17 cellular contexts compared by ENCODE assay signal in the genomic region with DNA sequence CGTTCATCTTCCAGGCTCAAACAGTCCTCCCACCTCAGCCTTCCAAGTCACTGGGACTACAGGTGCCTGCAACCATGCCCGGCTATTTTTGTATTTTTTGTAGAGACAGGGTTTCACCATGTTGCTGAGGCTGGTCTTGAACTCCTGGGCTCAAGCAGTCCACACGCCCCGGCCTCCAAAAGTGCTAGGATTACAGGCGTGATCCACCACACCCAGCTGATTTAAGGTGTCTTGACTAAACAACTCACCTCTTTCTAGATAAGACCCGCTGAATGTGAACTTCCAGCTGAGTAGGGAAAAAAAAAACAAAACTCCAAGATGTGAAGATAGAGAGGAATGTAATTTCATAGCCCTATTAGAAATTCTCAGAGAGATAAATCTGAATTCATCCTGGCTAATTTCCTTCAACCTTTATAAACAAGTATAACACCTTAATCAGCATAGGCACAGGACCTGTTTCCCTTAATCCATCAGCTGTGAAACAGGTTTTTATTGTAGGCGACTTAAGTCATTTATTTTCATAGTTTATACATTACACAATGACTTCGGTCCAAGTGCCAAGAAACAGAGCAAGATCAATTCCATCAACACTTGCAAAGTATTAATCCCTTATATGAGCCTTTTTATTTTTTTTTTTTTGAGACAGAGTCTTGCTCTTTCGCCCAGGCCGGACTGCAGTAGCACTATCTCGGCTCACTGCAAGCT. TPM values are rescaled to one million over a fixed set of nuclear protein-coding genes. Genes with fewer than 3 reads are reported as not detected.
DNase-seq lines count a peak whose midpoint lies in the region; ATAC-seq and TF ChIP-seq lines count a peak whose summit lies in the region.
"Had no signal": no experiment of that assay in that cellular context is flagged by ENCODE, and none has a peak within 500 bp of the region (broad histone marks: within the 10 kb centered on the region; RNA-seq: fewer than 3 reads in every experiment).

No MANE protein-coding gene starts in this region.

- no peak for ATAC-seq in GM23338
- ATAC-seq: HepG2 had no signal

- H3K27me3 ChIP-seq in GM23338 (ENCODE audit: insufficient read depth) (no peaks in the 10 kb centered on the region), suprapubic skin (no peaks in the 10 kb centered on the region)
- H3K27me3 ChIP-seq: BE2C, Peyer's patch had no signal

- no peak for TF ChIP-seq POLR2A in suprapubic skin (IDR thresholded peaks at IDR 0.05)

- H3K4me3 Mint-ChIP-seq in GM23338 (no peak overlapping the region), endothelial cell (ENCODE audit: unreplicated experiment) (no peak overlapping the region), mesothelial cell of epicardium (no peak overlapping the region)
- H3K4me3 Mint-ChIP-seq: H9 had no signal

- no peaks in the 10 kb centered on the region for H3K9me3 ChIP-seq in suprapubic skin
- H3K9me3 ChIP-seq: BE2C, Peyer's patch had no signal

- no peak for TF ChIP-seq EP300 in suprapubic skin (IDR thresholded peaks at IDR 0.05)

- H4K20me1 ChIP-seq in GM23338 (replicated peaks; ENCODE audit: insufficient read depth), result no peaks in the 10 kb centered on the region

- no peak overlapping the region for H2AFZ ChIP-seq in GM23338

- no peaks in the 10 kb centered on the region for H3F3A ChIP-seq in GM23338 (replicated peaks; ENCODE audit: low read depth)

- no peak for TF ChIP-seq CTCF in GM23338 (conservative IDR thresholded peaks at IDR 0.05; ENCODE audit: low read depth in 2 of 2)
- TF ChIP-seq CTCF in endothelial cell (IDR thresholded peaks at IDR 0.05; ENCODE audit: unreplicated experiment), result no peak
- TF ChIP-seq CTCF in mesothelial cell of epicardium (IDR thresholded peaks at IDR 0.05; ENCODE audit: unreplicated experiment), result no peak
- TF ChIP-seq CTCF in suprapubic skin (IDR thresholded peaks at IDR 0.05), result no peak

- DNase-seq in GM23338 (ENCODE audit: low spot score) (no peak), endothelial cell (ENCODE audit: low spot score) (no peak), mesothelial cell of epicardium (ENCODE audit: low spot score in 2 of 2, unreplicated experiment in 2 of 2) (no peak), suprapubic skin (ENCODE audit: low spot score in 2 of 2) (no peak), NCI-H82 (lab: John Stamatoyannopoulos, UW) (no peak), KG1 (lab: John Stamatoyannopoulos, UW) (no peak)
- DNase-seq in stimulated activated CD8-positive, alpha-beta memory T cell treated with anti-CD3 and anti-CD28 coated beads, Interleukin-4, amount 100 ng/mL, for 48 hours, result no peak
- DNase-seq: BE2C, DMS153, EL, H9, NCI-H1105 treated with DMSO at 0.1 percent for 48 hours, NCI-H1930, NCI-H2171, Peyer's patch, Right ventricle myocardium superior had no signal

- H3K4me1 ChIP-seq in GM23338 (ENCODE audit: insufficient read depth) (no peaks in the 10 kb centered on the region), suprapubic skin (peaks cover 15% of the 10 kb centered on the region)
- H3K4me1 ChIP-seq: BE2C, Peyer's patch had no signal

- H3K4me1 Mint-ChIP-seq in GM23338 (peaks cover 3% of the 10 kb centered on the region; the same call in 2 of the 3 replicates), endothelial cell (ENCODE audit: unreplicated experiment) (peaks cover 18% of the 10 kb centered on the region), mesothelial cell of epicardium (peaks cover 8% of the 10 kb centered on the region)

- no peaks in the 10 kb centered on the region for H3K36me3 ChIP-seq in GM23338 (ENCODE audit: insufficient read depth)
- no peaks in the 10 kb centered on the region for H3K36me3 ChIP-seq in suprapubic skin
- H3K36me3 ChIP-seq: BE2C, Peyer's patch had no signal

- 0 out of 2 replicates have a peak overlapping the region, but pooled peaks have one; percentile 19 for H3K27ac ChIP-seq in GM23338 (ENCODE audit: low read depth)
- peak overlapping the region; percentile 28 for H3K27ac ChIP-seq in suprapubic skin
- H3K27ac ChIP-seq: Peyer's patch had no signal

- 47% methylated on average over 11 of the region's 11 CpGs for WGBS in suprapubic skin

- no peaks in the 10 kb centered on the region for H3K79me2 ChIP-seq in GM23338 (replicated peaks; ENCODE audit: insufficient read depth)

- H3K9me3 Mint-ChIP-seq in GM23338 (no peaks in the 10 kb centered on the region), endothelial cell (ENCODE audit: unreplicated experiment) (no peaks in the 10 kb centered on the region), mesothelial cell of epicardium (no peaks in the 10 kb centered on the region)
- H3K9me3 Mint-ChIP-seq: H9 had no signal

- no peaks in the 10 kb centered on the region for H3K9me2 ChIP-seq in GM23338 (ENCODE audit: insufficient read depth)

- H3K4me3 ChIP-seq in GM23338 (no peak overlapping the region), suprapubic skin (no peak overlapping the region)
- H3K4me3 ChIP-seq: Peyer's patch had no signal

- no peak overlapping the region for H3K27ac Mint-ChIP-seq in GM23338
- H3K27ac Mint-ChIP-seq in endothelial cell (ENCODE audit: unreplicated experiment), result peak overlapping the region; percentile 41
- peak overlapping the region; percentile 73 for H3K27ac Mint-ChIP-seq in mesothelial cell of epicardium

- H3K36me3 Mint-ChIP-seq in GM23338 (ENCODE audit: low read depth) (no peaks in the 10 kb centered on the region), endothelial cell (ENCODE audit: low read depth, unreplicated experiment) (no peaks in the 10 kb centered on the region), mesothelial cell of epicardium (no peaks in the 10 kb centered on the region)

- peaks cover 4% of the 10 kb centered on the region for H3K27me3 Mint-ChIP-seq in GM23338 (ENCODE audit: insufficient read depth, low read depth, poor library complexity)
- no peaks in the 10 kb centered on the region for H3K27me3 Mint-ChIP-seq in endothelial cell (ENCODE audit: unreplicated experiment)
- no peaks in the 10 kb centered on the region for H3K27me3 Mint-ChIP-seq in mesothelial cell of epicardium (ENCODE audit: low read depth)

- H3K4me2 ChIP-seq in GM23338, result no peak overlapping the region

TF ChIP-seq in GM23338, 12 proteins besides CTCF, POLR2A, EP300 and RAD21 (continues in another document):
- no peak for TF ChIP-seq STAT1 (IDR thresholded peaks at IDR 0.05; ENCODE audit: unreplicated experiment)
- TF ChIP-seq EZH2phosphoT487 (IDR thresholded peaks at IDR 0.05; ENCODE audit: unreplicated experiment), result no peak
- no peak for TF ChIP-seq ZNF462 (CRISPR knock-in tag; IDR thresholded peaks at IDR 0.05)

RNA-seq across cellular contexts. Expression of gene HCAR2, which starts 51.5 kb away (rescaled TPM):
- not detected in 2 replicates for total RNA-seq in GM23338 (2014; rRNA removed; shearing (Covaris generic))
- not detected in 2 replicates for polyA plus RNA-seq in GM23338 (2016; fragmentation: Nextera tagmentation; extraction: Ambion mirVana)
- not detected for total RNA-seq in endothelial cell (ENCODE audit: unreplicated experiment)
- 8.4 to 11.1 TPM (median 10.9 TPM) in 3 replicates for total RNA-seq in mesothelial cell of epicardium
- 10 to 100 TPM; 13.8 to 25.8 (median 21.5) TPM for total RNA-seq in suprapubic skin
- total RNA-seq: H9, Peyer's patch had no signal
